20 cellular contexts compared by ENCODE assay signal in genomic region chr3:169118666-169119370, GRCh38.
DNase-seq lines count a peak whose midpoint lies in the region; ATAC-seq and TF ChIP-seq lines count a peak whose summit lies in the region.
"Had no signal": no experiment of that assay in that cellular context is flagged by ENCODE, and none has a peak within 500 bp of the region (broad histone marks: within the 10 kb centered on the region; RNA-seq: fewer than 3 reads in every experiment).

No MANE protein-coding gene starts in this region.

- H3K4me3 Mint-ChIP-seq in activated naive CD8-positive, alpha-beta T cell treated with anti-CD3 and anti-CD28 coated beads, Interleukin-2, amount 50 U/mL, for 24 hours, result no peak overlapping the region
- H3K4me3 Mint-ChIP-seq: activated naive CD8-positive, alpha-beta T cell treated with anti-CD3 and anti-CD28 coated beads, Interleukin-2, amount 10 ng/mL, durations not matched to agents 7 days and 5 days; CD14-positive monocyte; immature natural killer cell; natural killer cell had no signal

- no peak overlapping the region for H3K27ac Mint-ChIP-seq in activated naive CD8-positive, alpha-beta T cell treated with anti-CD3 and anti-CD28 coated beads, Interleukin-2, amount 50 U/mL, for 24 hours
- H3K27ac Mint-ChIP-seq: activated naive CD8-positive, alpha-beta T cell treated with anti-CD3 and anti-CD28 coated beads, Interleukin-2, amount 10 ng/mL, durations not matched to agents 7 days and 5 days; CD14-positive monocyte; immature natural killer cell; natural killer cell had no signal

- DNase-seq in DMS 273 (lab: John Stamatoyannopoulos, UW; ENCODE audit: unreplicated experiment) (peak; percentile 18), DMS 273 treated with DMSO at 0.1 percent for 48 hours (lab: John Stamatoyannopoulos, UW) (no peak), NCI-H1436 treated with DMSO at 0.1 percent for 48 hours (lab: John Stamatoyannopoulos, UW) (peak; percentile 32), amniotic epithelial cell (ENCODE audit: low read depth) (peak; percentile 25), left kidney (ENCODE audit: low read depth, low spot score) (peak; percentile 63), GM10266 (ENCODE audit: extremely low spot score) (no peak), SW 1271 (lab: John Stamatoyannopoulos, UW) (no peak)
- no peak for DNase-seq in activated naive CD8-positive, alpha-beta T cell treated with anti-CD3 and anti-CD28 coated beads, Interleukin-2, amount 50 U/mL, for 24 hours
- DNase-seq: activated naive CD8-positive, alpha-beta T cell treated with anti-CD3 and anti-CD28 coated beads, Interleukin-2, amount 10 ng/mL, durations not matched to agents 7 days and 5 days; activated T-cell treated with anti-CD3 and anti-CD28 coated beads, Interleukin-2, amount 50 U/mL, for 48 hours; immature natural killer cell; KG1; mesenchymal stem cell; natural killer cell; NCI-H146; NCI-H510A; PC-9; stimulated activated naive CD4-positive, alpha-beta T cell treated with Interleukin-2 at 50 U/mL for 16 hours had no signal

- H3K9me3 Mint-ChIP-seq in activated naive CD8-positive, alpha-beta T cell treated with anti-CD3 and anti-CD28 coated beads, Interleukin-2, amount 50 U/mL, for 24 hours, result no peaks in the 10 kb centered on the region
- H3K9me3 Mint-ChIP-seq: activated naive CD8-positive, alpha-beta T cell treated with anti-CD3 and anti-CD28 coated beads, Interleukin-2, amount 10 ng/mL, durations not matched to agents 7 days and 5 days had no signal

- ATAC-seq in activated naive CD8-positive, alpha-beta T cell treated with anti-CD3 and anti-CD28 coated beads, Interleukin-2, amount 50 U/mL, for 24 hours, result no peak
- ATAC-seq: gastroesophageal sphincter, natural killer cell had no signal

- H3K27me3 Mint-ChIP-seq in activated naive CD8-positive, alpha-beta T cell treated with anti-CD3 and anti-CD28 coated beads, Interleukin-2, amount 50 U/mL, for 24 hours, result peaks cover 2% of the 10 kb centered on the region
- H3K27me3 Mint-ChIP-seq: activated naive CD8-positive, alpha-beta T cell treated with anti-CD3 and anti-CD28 coated beads, Interleukin-2, amount 10 ng/mL, durations not matched to agents 7 days and 5 days had no signal

- no peaks in the 10 kb centered on the region for H3K36me3 Mint-ChIP-seq in activated naive CD8-positive, alpha-beta T cell treated with anti-CD3 and anti-CD28 coated beads, Interleukin-2, amount 50 U/mL, for 24 hours (ENCODE audit: low read depth)
- H3K36me3 Mint-ChIP-seq: activated naive CD8-positive, alpha-beta T cell treated with anti-CD3 and anti-CD28 coated beads, Interleukin-2, amount 10 ng/mL, durations not matched to agents 7 days and 5 days; CD14-positive monocyte; immature natural killer cell; natural killer cell had no signal

- H3K4me1 Mint-ChIP-seq in activated naive CD8-positive, alpha-beta T cell treated with anti-CD3 and anti-CD28 coated beads, Interleukin-2, amount 50 U/mL, for 24 hours, result no peaks in the 10 kb centered on the region
- H3K4me1 Mint-ChIP-seq: activated naive CD8-positive, alpha-beta T cell treated with anti-CD3 and anti-CD28 coated beads, Interleukin-2, amount 10 ng/mL, durations not matched to agents 7 days and 5 days; CD14-positive monocyte; immature natural killer cell; natural killer cell had no signal

- no peak for TF ChIP-seq CTCF in GM10266 (IDR thresholded peaks at IDR 0.05; ENCODE audit: control insufficient read depth, insufficient read depth, low read depth, missing control alignments)

Comparison
In these comparisons a context has a peak if more than half of its experiments do, and no peak if none do; other contexts are left out.
1. DNase-seq: peak in DMS 273 (single experiment), NCI-H1436 treated with DMSO at 0.1 percent for 48 hours (single experiment), amniotic epithelial cell (single experiment) and left kidney (single experiment); none in DMS 273 treated with DMSO at 0.1 percent for 48 hours (single experiment), GM10266 (single experiment), SW 1271 (0 of 2) and activated naive CD8-positive, alpha-beta T cell treated with anti-CD3 and anti-CD28 coated beads, Interleukin-2, amount 50 U/mL, for 24 hours (single experiment).